In the genomic region with DNA sequence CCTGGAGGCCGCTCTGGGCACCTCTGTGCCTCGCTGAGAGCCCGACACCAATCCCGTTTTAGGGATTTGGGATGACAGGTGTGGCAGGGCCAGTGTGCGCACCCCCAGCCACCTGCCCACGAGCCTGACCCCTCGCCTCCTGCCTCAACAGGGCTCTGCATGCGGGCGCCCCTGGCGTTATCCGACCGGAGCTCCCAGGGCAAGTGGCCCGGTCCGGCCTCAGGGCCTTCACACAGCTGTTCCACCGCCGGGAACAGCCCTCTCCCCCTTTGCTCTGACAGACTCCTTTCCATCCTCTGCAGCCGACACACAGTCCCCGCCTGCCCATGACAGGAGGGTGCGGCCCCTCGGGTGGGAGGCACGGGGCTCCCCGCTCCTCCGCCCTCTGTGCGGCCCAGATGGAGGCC, we compare ENCODE assay signal across 1 cellular context.
TF ChIP-seq lines count a peak whose summit lies in the region.

No MANE protein-coding gene starts in this region.

TF ChIP-seq in A549, 52 proteins besides CTCF, POLR2A, EP300 and RAD21 (continued from another document):
- TF ChIP-seq CEBPB (IDR thresholded peaks at IDR 0.05) (no peak), EHMT2 (IDR thresholded peaks at IDR 0.05; ENCODE audit: low read depth) (no peak), PHF8 (IDR thresholded peaks at IDR 0.05; ENCODE audit: borderline replicate concordance, low read depth) (no peak), ELK1 (IDR thresholded peaks at IDR 0.05; ENCODE audit: low read depth, low read length) (no peak), NR3C1 (IDR thresholded peaks at IDR 0.05) (no peak), CBX8 (IDR thresholded peaks at IDR 0.05) (no peak)
- TF ChIP-seq, protein P1, sequence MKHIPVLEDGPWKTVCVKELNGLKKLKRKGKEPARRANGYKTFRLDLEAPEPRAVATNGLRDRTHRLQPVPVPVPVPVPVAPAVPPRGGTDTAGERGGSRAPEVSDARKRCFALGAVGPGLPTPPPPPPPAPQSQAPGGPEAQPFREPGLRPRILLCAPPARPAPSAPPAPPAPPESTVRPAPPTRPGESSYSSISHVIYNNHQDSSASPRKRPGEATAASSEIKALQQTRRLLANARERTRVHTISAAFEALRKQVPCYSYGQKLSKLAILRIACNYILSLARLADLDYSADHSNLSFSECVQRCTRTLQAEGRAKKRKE (CRISPR knock-in tag; IDR thresholded peaks at IDR 0.05; ENCODE audit: low read depth) = no peak
- TF ChIP-seq, protein P2, sequence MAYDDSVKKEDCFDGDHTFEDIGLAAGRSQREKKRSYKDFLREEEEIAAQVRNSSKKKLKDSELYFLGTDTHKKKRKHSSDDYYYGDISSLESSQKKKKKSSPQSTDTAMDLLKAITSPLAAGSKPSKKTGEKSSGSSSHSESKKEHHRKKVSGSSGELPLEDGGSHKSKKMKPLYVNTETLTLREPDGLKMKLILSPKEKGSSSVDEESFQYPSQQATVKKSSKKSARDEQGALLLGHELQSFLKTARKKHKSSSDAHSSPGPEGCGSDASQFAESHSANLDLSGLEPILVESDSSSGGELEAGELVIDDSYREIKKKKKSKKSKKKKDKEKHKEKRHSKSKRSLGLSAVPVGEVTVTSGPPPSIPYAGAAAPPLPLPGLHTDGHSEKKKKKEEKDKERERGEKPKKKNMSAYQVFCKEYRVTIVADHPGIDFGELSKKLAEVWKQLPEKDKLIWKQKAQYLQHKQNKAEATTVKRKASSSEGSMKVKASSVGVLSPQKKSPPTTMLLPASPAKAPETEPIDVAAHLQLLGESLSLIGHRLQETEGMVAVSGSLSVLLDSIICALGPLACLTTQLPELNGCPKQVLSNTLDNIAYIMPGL (CRISPR knock-in tag; IDR thresholded peaks at IDR 0.05; ENCODE audit: borderline replicate concordance) = no peak
- TF ChIP-seq, protein P3, sequence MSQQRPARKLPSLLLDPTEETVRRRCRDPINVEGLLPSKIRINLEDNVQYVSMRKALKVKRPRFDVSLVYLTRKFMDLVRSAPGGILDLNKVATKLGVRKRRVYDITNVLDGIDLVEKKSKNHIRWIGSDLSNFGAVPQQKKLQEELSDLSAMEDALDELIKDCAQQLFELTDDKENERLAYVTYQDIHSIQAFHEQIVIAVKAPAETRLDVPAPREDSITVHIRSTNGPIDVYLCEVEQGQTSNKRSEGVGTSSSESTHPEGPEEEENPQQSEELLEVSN (IDR thresholded peaks at IDR 0.05; ENCODE audit: borderline replicate concordance, low read depth) = no peak
